In genomic region chr17:58487589-58488427, GRCh38 we compare ENCODE assay signal across 9 cellular contexts. TPM values are rescaled to one million over a fixed set of nuclear protein-coding genes. Genes with fewer than 3 reads are reported as not detected.
A peak's percentile ranks its signal among the peaks of the same experiment; 100 is the strongest.
DNase-seq lines count a peak whose midpoint lies in the region; ATAC-seq, FAIRE-seq and TF ChIP-seq lines count a peak whose summit lies in the region.
"Had no signal": no experiment of that assay in that cellular context is flagged by ENCODE, and none has a peak within 500 bp of the region (broad histone marks: within the 10 kb centered on the region; RNA-seq: fewer than 3 reads in every experiment).

Gene HSF5, minus strand, starts transcription at chr17:58488408. Its CDS starts 134 bp downstream, at chr17:58488274.

- peaks cover 30 to 32% of the 10 kb centered on the region in 2 donors for H3K36me3 ChIP-seq in kidney (ENCODE audit: control insufficient read depth in 1 of 2, insufficient read depth in 2 of 2, low read length in 2 of 2)

- H3K4me3 ChIP-seq in kidney (ENCODE audit: low read length in 2 of 2), result no peak within 1 kb of the TSS

- no peak for FAIRE-seq in kidney (lab: Jason Lieb, UNC)

- ATAC-seq in HG02678 (IDR thresholded peaks at IDR 0.05; ENCODE audit: unreplicated experiment) (peak; percentile 65), GM18511 (IDR thresholded peaks at IDR 0.05; ENCODE audit: unreplicated experiment) (no peak), HG03469 (IDR thresholded peaks at IDR 0.05; ENCODE audit: unreplicated experiment) (no peak)

- H3K27ac ChIP-seq in kidney (ENCODE audit: low read depth in 2 of 2, low read length in 2 of 2), result no peak within 1 kb of the TSS
- H3K27ac ChIP-seq: KMS-11 had no signal

- H3K9ac ChIP-seq in kidney (ENCODE audit: low read length in 2 of 2), result no peak within 1 kb of the TSS
- H3K9ac ChIP-seq: KMS-11 had no signal

- H3K4me1 ChIP-seq in kidney (ENCODE audit: control insufficient read depth in 1 of 2, insufficient read depth in 1 of 2, low read depth in 1 of 2, low read length in 2 of 2), result no peaks in the 10 kb centered on the region

- peak; percentile 51 to 61 for DNase-seq in activated T-helper 1 cell treated with anti-CD3 and anti-CD28 coated beads, Interleukin-2, amount 50 U/mL, for 16 hours (ENCODE audit: low read depth in 1 of 2, low spot score in 1 of 2)
- peak; percentile 84 for DNase-seq in kidney
- peak; percentile 48 to 70 for DNase-seq in stimulated activated CD8-positive, alpha-beta memory T cell treated with anti-CD3 and anti-CD28 coated beads, Interleukin-7, amount 100 ng/mL, for 4 hours (ENCODE audit: low read depth in 2 of 2)
- no peak for DNase-seq in middle frontal gyrus (ENCODE audit: extremely low spot score, low spot score)
- DNase-seq in HuH-7.5 (ENCODE audit: low spot score), result no peak

- intact Hi-C loops in kidney (cut with DNase I), result no loop called here

- no peaks in the 10 kb centered on the region for H3K9me3 ChIP-seq in kidney (ENCODE audit: control insufficient read depth in 1 of 2, low read length in 2 of 2)

- no peak for TF ChIP-seq CTCF in kidney (IDR thresholded peaks at IDR 0.05; ENCODE audit: borderline replicate concordance, extremely low read depth, insufficient read depth)

RNA-seq across cellular contexts. Expression of gene HSF5, which starts in this region (rescaled TPM):
- 0.19 TPM for total RNA-seq in kidney
- polyA plus RNA-seq in kidney (ENCODE audit: insufficient read depth, low read depth, low replicate concordance), result not detected

Comparison
In these comparisons a context has a peak if more than half of its experiments do, and no peak if none do; other contexts are left out.
1. Peak in DNase-seq in kidney; RNA of the gene not detected or under 1 TPM.
2. DNase-seq: peak in activated T-helper 1 cell treated with anti-CD3 and anti-CD28 coated beads, Interleukin-2, amount 50 U/mL, for 16 hours (2 of 2) and stimulated activated CD8-positive, alpha-beta memory T cell treated with anti-CD3 and anti-CD28 coated beads, Interleukin-7, amount 100 ng/mL, for 4 hours (2 of 2); none in middle frontal gyrus (single experiment) and HuH-7.5 (single experiment).